12 cellular contexts compared by ENCODE assay signal in genomic region chr5:56494300-56494704, GRCh38.
DNase-seq lines count a peak whose midpoint lies in the region; ATAC-seq, FAIRE-seq and TF ChIP-seq lines count a peak whose summit lies in the region.
"Had no signal": no experiment of that assay in that cellular context is flagged by ENCODE, and none has a peak within 500 bp of the region (broad histone marks: within the 10 kb centered on the region; RNA-seq: fewer than 3 reads in every experiment).

No MANE protein-coding gene starts in this region.

- H3K36me3 ChIP-seq in lung (ENCODE audit: control insufficient read depth in 2 of 2, insufficient read depth in 2 of 2, low read length in 2 of 2), result no peaks in the 10 kb centered on the region

- peak; percentile 47 for DNase-seq in AG08396 (ENCODE audit: low spot score)
- DNase-seq in HFFc6, result no peak
- peak; percentile 16 for DNase-seq in choroid plexus epithelial cell (ENCODE audit: low read depth)
- no peak for DNase-seq in lung (ENCODE audit: low spot score)
- DNase-seq in GM12891 (ENCODE audit: insufficient read length, low spot score), result no peak
- no peak for DNase-seq in NCI-H2081 (lab: John Stamatoyannopoulos, UW)
- no peak for DNase-seq in ureter (ENCODE audit: low spot score)
- DNase-seq: ACHN; activated CD8-positive, alpha-beta T cell treated with anti-CD3 and anti-CD28 coated beads, Interleukin-2, amount 10 ng/mL, durations not matched to agents 7 days and 5 days; amniotic stem cell; NCI-H2171 had no signal

- H3K27ac Mint-ChIP-seq in HFFc6, result no peak overlapping the region
- H3K27ac Mint-ChIP-seq: activated CD8-positive, alpha-beta T cell treated with anti-CD3 and anti-CD28 coated beads, Interleukin-2, amount 10 ng/mL, durations not matched to agents 7 days and 5 days had no signal

- H3K9me3 ChIP-seq in lung (ENCODE audit: control insufficient read depth in 2 of 2, insufficient read depth in 1 of 2, low read length in 1 of 2), result no peaks in the 10 kb centered on the region

- peaks cover 23% of the 10 kb centered on the region for H3K27me3 Mint-ChIP-seq in HFFc6 (ENCODE audit: insufficient read depth)

- no peak overlapping the region for H3K27ac ChIP-seq in lung (ENCODE audit: low read depth in 1 of 2, low read length in 1 of 2)

- H3K4me3 ChIP-seq in choroid plexus epithelial cell (ENCODE audit: low read depth, low read length) (no peak overlapping the region), lung (no peak overlapping the region)

- TF ChIP-seq POLR2A in GM12891 (IDR thresholded peaks at IDR 0.05; ENCODE audit: low read depth, low read length), result no peak

- H3K27me3 ChIP-seq in lung (ENCODE audit: control insufficient read depth, insufficient read depth), result no peaks in the 10 kb centered on the region

- FAIRE-seq in GM12891 (lab: Jason Lieb, UNC), result no peak

- H3K4me1 ChIP-seq in lung (ENCODE audit: control insufficient read depth in 2 of 2, insufficient read depth in 2 of 2, low read length in 2 of 2), result peaks cover 2 to 7% of the 10 kb centered on the region in 2 donors

- 27 to 45% methylated on average over 6 of the region's 6 CpGs for WGBS in lung, 2 donors

- peak; percentile 5 for ATAC-seq in lung (ENCODE audit: insufficient read depth, low FRiP score)
- ATAC-seq in GM21390 (IDR thresholded peaks at IDR 0.05; ENCODE audit: unreplicated experiment), result no peak
- ATAC-seq: activated CD8-positive, alpha-beta T cell treated with anti-CD3 and anti-CD28 coated beads, Interleukin-2, amount 10 ng/mL, durations not matched to agents 7 days and 5 days had no signal

- peak overlapping the region; percentile 1; the same call in 1 of the 2 replicates for H3K4me3 Mint-ChIP-seq in HFFc6
- H3K4me3 Mint-ChIP-seq: activated CD8-positive, alpha-beta T cell treated with anti-CD3 and anti-CD28 coated beads, Interleukin-2, amount 10 ng/mL, durations not matched to agents 7 days and 5 days had no signal

- H3K4me1 Mint-ChIP-seq in HFFc6 (ENCODE audit: low read depth), result peaks cover 8% of the 10 kb centered on the region

- no peak for TF ChIP-seq CTCF in HFFc6 (IDR thresholded peaks at IDR 0.05)
- no peak for TF ChIP-seq CTCF in choroid plexus epithelial cell (conservative IDR thresholded peaks at IDR 0.05; ENCODE audit: low read depth, low read length)
- TF ChIP-seq CTCF in lung (IDR thresholded peaks at IDR 0.05; ENCODE audit: control extremely low read depth, extremely low read depth), result no peak

- no peaks in the 10 kb centered on the region for H3K36me3 Mint-ChIP-seq in HFFc6 (ENCODE audit: low read depth)

- H3K9me3 Mint-ChIP-seq in HFFc6, result peaks cover 5% of the 10 kb centered on the region

TF ChIP-seq in GM12891, 5 proteins besides CTCF, POLR2A, EP300 and RAD21:
- TF ChIP-seq PAX5 (IDR thresholded peaks at IDR 0.05; ENCODE audit: insufficient read depth, low read length, severe bottlenecking) (no peak), POU2F2 (IDR thresholded peaks at IDR 0.05; ENCODE audit: low read depth, low read length) (no peak), SPI1 (IDR thresholded peaks at IDR 0.05; ENCODE audit: low read depth, low read length) (no peak), TAF1 (IDR thresholded peaks at IDR 0.05; ENCODE audit: low read depth, low read length) (no peak), POLR2AphosphoS5 (IDR thresholded peaks at IDR 0.05; ENCODE audit: low read depth, low read length) (no peak)

Comparison
In these comparisons a context has a peak if more than half of its experiments do, and no peak if none do; other contexts are left out.
1. DNase-seq: peak in AG08396 (single experiment) and choroid plexus epithelial cell (single experiment); none in HFFc6 (single experiment), lung (single experiment), GM12891 (single experiment), NCI-H2081 (0 of 2) and ureter (single experiment).